8 cellular contexts compared by ENCODE assay signal in the genomic region with DNA sequence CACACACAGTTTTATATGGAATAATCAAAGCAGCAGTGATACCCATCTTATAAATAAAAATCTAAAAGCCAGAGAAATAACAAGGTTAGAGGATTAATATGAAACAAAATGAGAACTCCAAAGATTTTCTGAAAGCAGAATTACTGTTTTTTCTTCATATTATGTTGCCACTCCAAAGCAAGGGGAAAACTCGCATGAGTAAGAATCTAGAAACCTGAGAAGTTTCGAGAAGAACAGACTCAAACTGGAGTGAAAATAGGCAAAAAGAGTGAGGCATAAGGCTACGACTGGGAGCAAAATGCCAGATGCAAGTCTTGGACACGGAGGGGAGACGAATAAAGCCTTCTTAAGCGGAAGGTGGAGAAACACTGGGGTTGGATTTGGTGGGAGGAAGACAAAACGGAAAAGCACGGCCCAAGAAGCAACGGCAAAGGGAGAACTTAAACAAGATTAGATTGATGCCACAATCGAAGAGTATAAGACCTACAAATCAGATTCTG. TPM values are rescaled to one million over a fixed set of nuclear protein-coding genes. Genes with fewer than 3 reads are reported as not detected.
A peak's percentile ranks its signal among the peaks of the same experiment; 100 is the strongest.
DNase-seq lines count a peak whose midpoint lies in the region; ATAC-seq, FAIRE-seq and TF ChIP-seq lines count a peak whose summit lies in the region.

No MANE protein-coding gene starts in this region.

- no peaks in the 10 kb centered on the region for H3K36me3 ChIP-seq in kidney (ENCODE audit: control insufficient read depth in 1 of 2, insufficient read depth in 2 of 2, low read length in 2 of 2)

- H3K4me3 ChIP-seq in kidney (ENCODE audit: low read length in 2 of 2) = peak overlapping the region; percentile 84 to 98

- peak overlapping the region; percentile 88 for H3K27ac ChIP-seq in C4-2B
- H3K27ac ChIP-seq in adipose tissue (ENCODE audit: low read depth, low read length) = peak overlapping the region; percentile 97
- peak overlapping the region; percentile 99 for H3K27ac ChIP-seq in kidney (ENCODE audit: low read depth in 2 of 2, low read length in 2 of 2)
- H3K27ac ChIP-seq in temporal lobe (ENCODE audit: low read depth, low read length) = peak overlapping the region; percentile 80

- DNase-seq in HS-27A (ENCODE audit: low read depth) = peak; percentile 2
- DNase-seq in kidney = no peak
- no peak for DNase-seq in NCI-H446 (lab: John Stamatoyannopoulos, UW)
- no peak for DNase-seq in GM19239 (ENCODE audit: insufficient read length, low spot score)

- TF ChIP-seq CTCF in C4-2B (conservative IDR thresholded peaks at IDR 0.05) (no peak), kidney (IDR thresholded peaks at IDR 0.05; ENCODE audit: borderline replicate concordance, extremely low read depth, insufficient read depth) (no peak)

- intact Hi-C loops in kidney (cut with DNase I) = no loop called here

- whole genome bisulfite sequencing in adipose tissue, 3 donors = 0 to 1% (median 0%) methylated on average over 10 of the region's 10 CpGs

- no peaks in the 10 kb centered on the region for H3K9me3 ChIP-seq in kidney (ENCODE audit: control insufficient read depth in 1 of 2, low read length in 2 of 2)

- no peak for ATAC-seq in activated CD4-positive, CD25-positive, alpha-beta regulatory T cell treated with anti-CD3 and anti-CD28 coated beads, Interleukin-2, amount 50 U/mL, for 24 hours

- FAIRE-seq in kidney (lab: Jason Lieb, UNC) (no peak), GM19239 (lab: Jason Lieb, UNC) (no peak)

- H3K4me1 ChIP-seq in kidney (ENCODE audit: control insufficient read depth in 1 of 2, insufficient read depth in 1 of 2, low read depth in 1 of 2, low read length in 2 of 2) = peaks cover 5 to 7% of the 10 kb centered on the region in 2 donors

- peak overlapping the region; percentile 71 to 85 for H3K9ac ChIP-seq in kidney (ENCODE audit: low read length in 2 of 2)

RNA-seq across cellular contexts. Expression of gene TNPO3, which starts 0.9 kb away (rescaled TPM):
- polyA plus RNA-seq in adipose tissue (10 to 100 TPM; 13.0 to 16.3 (median 15.3) TPM), kidney (ENCODE audit: insufficient read depth, low read depth, low replicate concordance) (20.1 TPM)
- total RNA-seq in kidney (35.7 TPM), temporal lobe (69.3 TPM)
